ENCODE assay signal across 16 cellular contexts in genomic region chr2:95077893-95078603, GRCh38. TPM values are rescaled to one million over a fixed set of nuclear protein-coding genes. Genes with fewer than 3 reads are reported as not detected.
DNase-seq lines count a peak whose midpoint lies in the region; ATAC-seq and TF ChIP-seq lines count a peak whose summit lies in the region.
"Had no signal": no experiment of that assay in that cellular context is flagged by ENCODE, and none has a peak within 500 bp of the region (broad histone marks: within the 10 kb centered on the region; RNA-seq: fewer than 3 reads in every experiment).

No MANE protein-coding gene starts in this region.

- H3K27ac ChIP-seq in esophagus muscularis mucosa (replicated peaks in 1 of 4) = no peak overlapping the region
- H3K27ac ChIP-seq: SJSA1 had no signal

- H3K4me3 Mint-ChIP-seq in natural killer cell = peak overlapping the region; percentile 45
- H3K4me3 Mint-ChIP-seq in natural killer cell treated with Interleukin-12 subunit alpha and Interleukin-12 subunit beta and Interleukin-15 and Interleukin-18, amount 100 ng/mL, for 72 hours = no peak overlapping the region
- no peak overlapping the region for H3K4me3 Mint-ChIP-seq in stimulated activated memory B cell treated with anti-CD40 and anti-IgM and Interleukin-4, amounts not matched to agents 10 μg/mL and 1 μg/mL and 100 μg/mL, for 72 hours

- TF ChIP-seq POLR2A in esophagus muscularis mucosa (IDR thresholded peaks at IDR 0.05; ENCODE audit: low read depth) = no peak

- peaks cover 12 to 14% of the 10 kb centered on the region in 2 donors for H3K27me3 Mint-ChIP-seq in natural killer cell (ENCODE audit: low read depth in 2 of 2)
- H3K27me3 Mint-ChIP-seq in natural killer cell treated with Interleukin-12 subunit alpha and Interleukin-12 subunit beta and Interleukin-15 and Interleukin-18, amount 100 ng/mL, for 72 hours = peaks cover 0 to 13% of the 10 kb centered on the region in 2 donors
- H3K27me3 Mint-ChIP-seq in stimulated activated memory B cell treated with anti-CD40 and anti-IgM and Interleukin-4, amounts not matched to agents 10 μg/mL and 1 μg/mL and 100 μg/mL, for 72 hours = peaks cover 33% of the 10 kb centered on the region

- TF ChIP-seq EP300 in esophagus muscularis mucosa (IDR thresholded peaks at IDR 0.05) = no peak

- intact Hi-C loops in natural killer cell (cut with micrococcal nuclease) = loop anchor here (5.0 kb wide), 1 partner anchor 129 kb away; the partner anchor contains the start of gene ZNF892
- intact Hi-C loops in esophagus muscularis mucosa (cut with DNase I) = loop anchor here (5.0 kb wide), 2 partner anchors 39 to 56 kb away; no protein-coding TSS in a partner anchor

- peaks cover 0 to 63% (median 8%) of the 10 kb centered on the region in 4 donors for H3K27me3 ChIP-seq in esophagus muscularis mucosa

- H3K36me3 ChIP-seq in esophagus muscularis mucosa = no peaks in the 10 kb centered on the region
- H3K36me3 ChIP-seq: SJSA1 had no signal

- no peaks in the 10 kb centered on the region for H3K9me3 ChIP-seq in esophagus muscularis mucosa
- H3K9me3 ChIP-seq: SJSA1 had no signal

- peaks cover 9 to 14% (median 11%) of the 10 kb centered on the region in 4 donors for H3K4me1 ChIP-seq in esophagus muscularis mucosa

- ATAC-seq in natural killer cell = no peak
- no peak for ATAC-seq in natural killer cell treated with Interleukin-12 subunit alpha and Interleukin-12 subunit beta and Interleukin-15 and Interleukin-18, amount 100 ng/mL, for 72 hours
- ATAC-seq in stimulated activated memory B cell treated with anti-CD40 and anti-IgM and Interleukin-4, amounts not matched to agents 10 μg/mL and 1 μg/mL and 100 μg/mL, for 72 hours = no peak

- in situ Hi-C loops in ACHN (cut with HindIII; ENCODE audit: low pct_ligation_motif_present, low pct_unique_long_range_greater_than_20kb, low sequenced_read_pairs) = no loop called here

- H3K36me3 Mint-ChIP-seq in natural killer cell = no peaks in the 10 kb centered on the region
- H3K36me3 Mint-ChIP-seq in natural killer cell treated with Interleukin-12 subunit alpha and Interleukin-12 subunit beta and Interleukin-15 and Interleukin-18, amount 100 ng/mL, for 72 hours = no peaks in the 10 kb centered on the region
- H3K36me3 Mint-ChIP-seq in stimulated activated memory B cell treated with anti-CD40 and anti-IgM and Interleukin-4, amounts not matched to agents 10 μg/mL and 1 μg/mL and 100 μg/mL, for 72 hours = no peaks in the 10 kb centered on the region
- H3K36me3 Mint-ChIP-seq: IgD-negative memory B cell had no signal

- no peak for TF ChIP-seq CTCF in natural killer cell (IDR thresholded peaks at IDR 0.05)
- TF ChIP-seq CTCF in esophagus muscularis mucosa (IDR thresholded peaks at IDR 0.05) = no peak

- DNase-seq in natural killer cell (no peak), NCI-H82 treated with DMSO at 0.1 percent for 48 hours (lab: John Stamatoyannopoulos, UW; ENCODE audit: unreplicated experiment) (peak; percentile 93), esophagus muscularis mucosa (ENCODE audit: extremely low spot score) (peak; percentile 89), NCI-H187 treated with DMSO at 0.1 percent for 48 hours (lab: John Stamatoyannopoulos, UW) (no peak), OCI-M1 (lab: John Stamatoyannopoulos, UW) (no peak), ACHN (no peak)
- no peak for DNase-seq in natural killer cell treated with Interleukin-12 subunit alpha and Interleukin-12 subunit beta and Interleukin-15 and Interleukin-18, amount 100 ng/mL, for 72 hours (ENCODE audit: low spot score)
- DNase-seq: cerebellar nuclear complex; foreskin melanocyte; H9; NCI-H345; stimulated activated CD4-positive, alpha-beta T cell treated with anti-CD3 and anti-CD28 coated beads, Interleukin-2, amount 100 ng/mL, for 24 hours had no signal

- no peaks in the 10 kb centered on the region for H3K9me3 Mint-ChIP-seq in natural killer cell
- no peaks in the 10 kb centered on the region for H3K9me3 Mint-ChIP-seq in natural killer cell treated with Interleukin-12 subunit alpha and Interleukin-12 subunit beta and Interleukin-15 and Interleukin-18, amount 100 ng/mL, for 72 hours
- no peaks in the 10 kb centered on the region for H3K9me3 Mint-ChIP-seq in stimulated activated memory B cell treated with anti-CD40 and anti-IgM and Interleukin-4, amounts not matched to agents 10 μg/mL and 1 μg/mL and 100 μg/mL, for 72 hours
- H3K9me3 Mint-ChIP-seq: IgD-negative memory B cell had no signal

- no peak overlapping the region for H3K4me3 ChIP-seq in esophagus muscularis mucosa
- H3K4me3 ChIP-seq: SJSA1 had no signal

- peaks cover 5 to 6% of the 10 kb centered on the region in 2 donors for H3K4me1 Mint-ChIP-seq in natural killer cell
- H3K4me1 Mint-ChIP-seq in natural killer cell treated with Interleukin-12 subunit alpha and Interleukin-12 subunit beta and Interleukin-15 and Interleukin-18, amount 100 ng/mL, for 72 hours (ENCODE audit: low read depth in 2 of 2) = peaks cover 0 to 11% of the 10 kb centered on the region in 2 donors
- H3K4me1 Mint-ChIP-seq in stimulated activated memory B cell treated with anti-CD40 and anti-IgM and Interleukin-4, amounts not matched to agents 10 μg/mL and 1 μg/mL and 100 μg/mL, for 72 hours = peaks cover 24% of the 10 kb centered on the region

- WGBS in esophagus muscularis mucosa = 67% methylated on average over 8 of the region's 10 CpGs

- H3K27ac Mint-ChIP-seq in natural killer cell = no peak overlapping the region
- no peak overlapping the region for H3K27ac Mint-ChIP-seq in natural killer cell treated with Interleukin-12 subunit alpha and Interleukin-12 subunit beta and Interleukin-15 and Interleukin-18, amount 100 ng/mL, for 72 hours
- no peak overlapping the region for H3K27ac Mint-ChIP-seq in stimulated activated memory B cell treated with anti-CD40 and anti-IgM and Interleukin-4, amounts not matched to agents 10 μg/mL and 1 μg/mL and 100 μg/mL, for 72 hours
- H3K27ac Mint-ChIP-seq: H9 had no signal

RNA-seq across cellular contexts. Expression of gene MRPS5, which starts 43.6 kb away (rescaled TPM):
- total RNA-seq in natural killer cell (10 to 100 TPM; 26.4 to 40.0 (median 29.8) TPM), esophagus muscularis mucosa (10 to 100 TPM; 31.1 to 46.6 (median 39.8) TPM)
- total RNA-seq in natural killer cell treated with Interleukin-12 subunit alpha and Interleukin-12 subunit beta and Interleukin-15 and Interleukin-18, amount 100 ng/mL, for 72 hours = 10 to 100 TPM; 61.5 to 76.0 TPM

RNA-seq across cellular contexts. Expression of gene MAL, which starts 52.5 kb away (rescaled TPM):
- total RNA-seq in natural killer cell = 1 to 10 TPM in 2 of 3 donors, under 1 TPM in 1; 0.54 to 3.3 (median 1.8) TPM
- 1 to 10 TPM; 1.2 to 2.2 TPM for total RNA-seq in natural killer cell treated with Interleukin-12 subunit alpha and Interleukin-12 subunit beta and Interleukin-15 and Interleukin-18, amount 100 ng/mL, for 72 hours
- total RNA-seq in esophagus muscularis mucosa = 10 to 100 TPM; 23.3 to 46.2 (median 36.6) TPM
- total RNA-seq: H9, mesenteric fat pad, SJSA1 had no signal

Comparison
In these comparisons a context has a peak if more than half of its experiments do, and no peak if none do; other contexts are left out.
1. DNase-seq: peak in NCI-H82 treated with DMSO at 0.1 percent for 48 hours (single experiment) and esophagus muscularis mucosa (single experiment); none in natural killer cell (single experiment), natural killer cell treated with Interleukin-12 subunit alpha and Interleukin-12 subunit beta and Interleukin-15 and Interleukin-18, amount 100 ng/mL, for 72 hours (single experiment), NCI-H187 treated with DMSO at 0.1 percent for 48 hours (single experiment), OCI-M1 (single experiment) and ACHN (single experiment).
2. RNA of gene MAL, which starts 52.5 kb away (total RNA-seq): 23.3 to 46.2 TPM in esophagus muscularis mucosa; 1.2 to 2.2 TPM in natural killer cell treated with Interleukin-12 subunit alpha and Interleukin-12 subunit beta and Interleukin-15 and Interleukin-18, amount 100 ng/mL, for 72 hours and 0.54 to 3.3 TPM in natural killer cell; every median in the first group is over 4 times any median in the second.